ENCODE assay signal across 23 cellular contexts in genomic region chr5:178489281-178489976, GRCh38.
DNase-seq lines count a peak whose midpoint lies in the region; TF ChIP-seq lines count a peak whose summit lies in the region.
"Had no signal": no experiment of that assay in that cellular context is flagged by ENCODE, and none has a peak within 500 bp of the region (broad histone marks: within the 10 kb centered on the region; RNA-seq: fewer than 3 reads in every experiment).

No MANE protein-coding gene starts in this region.

- H3K9me3 ChIP-seq in thyroid gland: no peaks in the 10 kb centered on the region
- H3K9me3 ChIP-seq: SJCRH30 had no signal

- peak overlapping the region; percentile 48 to 56 (median 55) for H3K27ac ChIP-seq in thyroid gland
- H3K27ac ChIP-seq: GM23248, SJCRH30 had no signal

- peak overlapping the region; percentile 88 for H3K4me3 ChIP-seq in NB4 (ENCODE audit: low read depth, low read length)
- no peak overlapping the region for H3K4me3 ChIP-seq in thyroid gland (replicated peaks in 1 of 3)
- H3K4me3 ChIP-seq: GM23248, SJCRH30 had no signal

- TF ChIP-seq POLR2A in NB4 (IDR thresholded peaks at IDR 0.05; ENCODE audit: extremely low read depth, insufficient read length): no peak
- no peak for TF ChIP-seq POLR2A in thyroid gland (IDR thresholded peaks at IDR 0.05)

- intact Hi-C loops in thyroid gland (cut with DNase I): no loop called here

- WGBS in thyroid gland, 2 donors: 79 to 83% methylated on average over 12 of the region's 12 CpGs

- no peaks in the 10 kb centered on the region for H3K36me3 ChIP-seq in thyroid gland
- H3K36me3 ChIP-seq: SJCRH30 had no signal

- DNase-seq in GM04504 (ENCODE audit: low read depth): peak; percentile 33
- DNase-seq in NB4 (ENCODE audit: low read depth): peak; percentile 69
- peak; percentile 53 for DNase-seq in mesenteric fat pad (ENCODE audit: low spot score)
- DNase-seq in thyroid gland: peak in 1 of 2 donors; percentile 24
- DNase-seq in DMS79 treated with DMSO at 0.1 percent for 48 hours (lab: John Stamatoyannopoulos, UW): no peak
- DNase-seq in stimulated activated CD4-positive, alpha-beta T cell treated with anti-CD3 and anti-CD28 coated beads, Interleukin-4, amount 100 ng/mL, for 24 hours: no peak
- DNase-seq in NCI-H2196 treated with DMSO at 0.1 percent for 48 hours (lab: John Stamatoyannopoulos, UW; ENCODE audit: unreplicated experiment): no peak
- DNase-seq: ACHN; AML-193; C1 segment of cervical spinal cord; DMS53; EL; GF-D8; GM23248; H9; KBM-7; NCI-H1048; NCI-H1436; NCI-H1930; NCI-H226; NCI-H774; NK-92 treated with Interleukin-12 subunit alpha and Interleukin-12 subunit beta, amount 100 ng/mL, for 24 hours; SJCRH30 had no signal

- no peaks in the 10 kb centered on the region for H3K27me3 ChIP-seq in thyroid gland
- H3K27me3 ChIP-seq: SJCRH30 had no signal

- TF ChIP-seq CTCF in NB4 (IDR thresholded peaks at IDR 0.05; ENCODE audit: low read depth, low read length) (no peak), thyroid gland (IDR thresholded peaks at IDR 0.05) (no peak)

- H3K4me1 ChIP-seq in thyroid gland: peaks cover 12 to 27% of the 10 kb centered on the region in 2 donors
- H3K4me1 ChIP-seq: SJCRH30 had no signal

Comparison
In these comparisons a context has a peak if more than half of its experiments do, and no peak if none do; other contexts are left out.
1. DNase-seq: peak in GM04504 (single experiment), NB4 (single experiment) and mesenteric fat pad (single experiment); none in DMS79 treated with DMSO at 0.1 percent for 48 hours (single experiment), stimulated activated CD4-positive, alpha-beta T cell treated with anti-CD3 and anti-CD28 coated beads, Interleukin-4, amount 100 ng/mL, for 24 hours (single experiment) and NCI-H2196 treated with DMSO at 0.1 percent for 48 hours (single experiment).